Comparison of ENCODE assay signal across 1 cellular context in genomic region chr1:7385471-7386225, GRCh38.
TF ChIP-seq lines count a peak whose summit lies in the region.

No MANE protein-coding gene starts in this region.

TF ChIP-seq in SK-N-SH treated with all-trans-retinoic acid at 6 μM for 48 hours, 23 proteins besides CTCF, POLR2A, EP300 and RAD21 (continued from another document):
- TF ChIP-seq TSHZ2 (CRISPR knock-in tag; IDR thresholded peaks at IDR 0.05) (no peak), ARNTL (CRISPR knock-in tag; IDR thresholded peaks at IDR 0.05; ENCODE audit: borderline replicate concordance, low read depth) (no peak), ZNF8 (CRISPR knock-in tag; IDR thresholded peaks at IDR 0.05) (no peak), TCF4 (CRISPR knock-in tag; IDR thresholded peaks at IDR 0.05; ENCODE audit: borderline replicate concordance) (no peak), SNAI2 (CRISPR knock-in tag; IDR thresholded peaks at IDR 0.05) (no peak), ZNF565 (CRISPR knock-in tag; conservative IDR thresholded peaks at IDR 0.05; ENCODE audit: low read depth) (no peak), ESRRG (CRISPR knock-in tag; IDR thresholded peaks at IDR 0.05) (no peak), RARB (CRISPR knock-in tag; IDR thresholded peaks at IDR 0.05) (no peak), CSRNP3 (CRISPR knock-in tag; IDR thresholded peaks at IDR 0.05) (no peak), ZC3H10 (CRISPR knock-in tag; IDR thresholded peaks at IDR 0.05) (no peak), TOX (CRISPR knock-in tag; IDR thresholded peaks at IDR 0.05; ENCODE audit: borderline replicate concordance) (no peak), BACH2 (CRISPR knock-in tag; IDR thresholded peaks at IDR 0.05; ENCODE audit: borderline replicate concordance) (no peak)
